In genomic region chr10:48449501-48450232, GRCh38 we compare ENCODE assay signal across 18 cellular contexts.
DNase-seq lines count a peak whose midpoint lies in the region; ATAC-seq and TF ChIP-seq lines count a peak whose summit lies in the region.
"Had no signal": no experiment of that assay in that cellular context is flagged by ENCODE, and none has a peak within 500 bp of the region (broad histone marks: within the 10 kb centered on the region; RNA-seq: fewer than 3 reads in every experiment).

No MANE protein-coding gene starts in this region.

- H3K36me3 ChIP-seq in left ventricle myocardium inferior (no peaks in the 10 kb centered on the region), esophagus muscularis mucosa (peaks cover 0 to 5% (median 0%) of the 10 kb centered on the region in 4 donors), upper lobe of right lung (no peaks in the 10 kb centered on the region)
- H3K36me3 ChIP-seq: breast epithelium, prostate gland, thyroid gland had no signal

- DNase-seq in Right ventricle myocardium inferior (ENCODE audit: missing footprints), result no peak
- no peak for DNase-seq in left ventricle myocardium inferior
- peak; percentile 85 for DNase-seq in esophagus muscularis mucosa (ENCODE audit: extremely low spot score)
- DNase-seq in mesenteric fat pad (ENCODE audit: low spot score), result peak; percentile 84
- peak; percentile 53 for DNase-seq in upper lobe of right lung
- DNase-seq in SW480 (ENCODE audit: low spot score), result no peak
- no peak for DNase-seq in SIG-M5 (lab: John Stamatoyannopoulos, UW)
- no peak for DNase-seq in NCI-H2081 treated with DMSO at 0.1 percent for 48 hours (lab: John Stamatoyannopoulos, UW)
- DNase-seq: activated naive CD4-positive, alpha-beta T cell; CD8-positive, alpha-beta memory T cell; effector memory CD4-positive, alpha-beta T cell; NCI-H1694; NCI-H510A treated with DMSO at 0.1 percent for 48 hours; OCI-M1; stimulated activated CD4-positive, alpha-beta T cell treated with anti-CD3 and anti-CD28 coated beads, Interleukin-1b, Interleukin-23, amount 100 ng/mL, for 48 hours had no signal

- no peak for TF ChIP-seq CTCF in left ventricle myocardium inferior (IDR thresholded peaks at IDR 0.05; ENCODE audit: borderline replicate concordance)
- no peak for TF ChIP-seq CTCF in esophagus muscularis mucosa (IDR thresholded peaks at IDR 0.05)
- TF ChIP-seq CTCF in upper lobe of right lung (IDR thresholded peaks at IDR 0.05), result no peak

- intact Hi-C loops in Right ventricle myocardium inferior (cut with DNase I), result no loop called here
- intact Hi-C loops in left ventricle myocardium inferior (cut with micrococcal nuclease), result no loop called here
- intact Hi-C loops in esophagus muscularis mucosa (cut with DNase I), result no loop called here
- intact Hi-C loops in upper lobe of right lung (cut with DNase I), result no loop called here

- ATAC-seq in Right ventricle myocardium inferior, result peak; percentile 51
- no peak for ATAC-seq in upper lobe of right lung

- H3K27me3 ChIP-seq in left ventricle myocardium inferior (ENCODE audit: low read depth) (no peaks in the 10 kb centered on the region), esophagus muscularis mucosa (no peaks in the 10 kb centered on the region), upper lobe of right lung (no peaks in the 10 kb centered on the region)
- H3K27me3 ChIP-seq: breast epithelium, thyroid gland had no signal

- H3K4me1 ChIP-seq in left ventricle myocardium inferior (peaks cover 4% of the 10 kb centered on the region), esophagus muscularis mucosa (no peaks in the 10 kb centered on the region), upper lobe of right lung (no peaks in the 10 kb centered on the region)
- H3K4me1 ChIP-seq: breast epithelium, prostate gland had no signal

- no peak for TF ChIP-seq EP300 in esophagus muscularis mucosa (IDR thresholded peaks at IDR 0.05)

- TF ChIP-seq POLR2A in esophagus muscularis mucosa (IDR thresholded peaks at IDR 0.05; ENCODE audit: low read depth), result no peak

- no peaks in the 10 kb centered on the region for H3K9me3 ChIP-seq in left ventricle myocardium inferior (replicated peaks)
- no peaks in the 10 kb centered on the region for H3K9me3 ChIP-seq in esophagus muscularis mucosa
- no peaks in the 10 kb centered on the region for H3K9me3 ChIP-seq in upper lobe of right lung
- H3K9me3 ChIP-seq: breast epithelium, prostate gland, thyroid gland had no signal

- H3K4me3 ChIP-seq in left ventricle myocardium inferior, result no peak overlapping the region
- no peak overlapping the region for H3K4me3 ChIP-seq in esophagus muscularis mucosa
- H3K4me3 ChIP-seq in upper lobe of right lung, result no peak overlapping the region
- H3K4me3 ChIP-seq: breast epithelium, prostate gland, thyroid gland had no signal

- 96% methylated on average over 13 of the region's 19 CpGs for WGBS in esophagus muscularis mucosa

- H3K27ac ChIP-seq in left ventricle myocardium inferior (replicated peaks) (no peak overlapping the region), esophagus muscularis mucosa (replicated peaks in 1 of 4) (no peak overlapping the region), upper lobe of right lung (no peak overlapping the region)
- H3K27ac ChIP-seq: breast epithelium, prostate gland, thyroid gland had no signal

Comparison
In these comparisons a context has a peak if more than half of its experiments do, and no peak if none do; other contexts are left out.
1. DNase-seq: peak in esophagus muscularis mucosa (single experiment), mesenteric fat pad (single experiment) and upper lobe of right lung (single experiment); none in Right ventricle myocardium inferior (single experiment), left ventricle myocardium inferior (single experiment), SW480 (single experiment), SIG-M5 (single experiment) and NCI-H2081 treated with DMSO at 0.1 percent for 48 hours (single experiment).